20 cellular contexts compared by ENCODE assay signal in genomic region chr12:65668981-65669695, GRCh38.
DNase-seq lines count a peak whose midpoint lies in the region; ATAC-seq, FAIRE-seq and TF ChIP-seq lines count a peak whose summit lies in the region.
"Had no signal": no experiment of that assay in that cellular context is flagged by ENCODE, and none has a peak within 500 bp of the region (broad histone marks: within the 10 kb centered on the region; RNA-seq: fewer than 3 reads in every experiment).

No MANE protein-coding gene starts in this region.

- in situ Hi-C loops in K562 (cut with MboI) = no loop called here

- no peaks in the 10 kb centered on the region for H4K20me1 ChIP-seq in Karpas-422 (ENCODE audit: insufficient read depth, low read depth, low read length)
- no peaks in the 10 kb centered on the region for H4K20me1 ChIP-seq in K562 (replicated peaks; ENCODE audit: control insufficient read depth, insufficient read depth, low read length)
- H4K20me1 ChIP-seq: BLaER1 treated with 17β-estradiol and CSF1 and Interleukin-3, amounts not matched to agents 10 nM and 100 nM had no signal

- FAIRE-seq in K562 (lab: Jason Lieb, UNC) (no peak), kidney (lab: Jason Lieb, UNC) (no peak)
- FAIRE-seq: colon, GM12892 had no signal

- H3K9me1 ChIP-seq in K562 (ENCODE audit: control insufficient read depth, insufficient read depth, low read length) = no peaks in the 10 kb centered on the region

- H2AFZ ChIP-seq in Karpas-422 (ENCODE audit: low read length) (no peak overlapping the region), K562 (ENCODE audit: low read depth, low read length) (peak overlapping the region; percentile 27)

- intact Hi-C loops in K562 (cut with micrococcal nuclease) (no loop called here), kidney (cut with DNase I) (no loop called here)

- no peak overlapping the region for H3K9ac ChIP-seq in Karpas-422 (ENCODE audit: low read length)
- H3K9ac ChIP-seq in K562 (ENCODE audit: insufficient read depth in 1 of 2, low read depth in 2 of 2, low read length in 2 of 2) = no peak overlapping the region
- H3K9ac ChIP-seq in kidney (ENCODE audit: low read length in 2 of 2) = no peak overlapping the region
- H3K9ac ChIP-seq: BLaER1 treated with 17β-estradiol and CSF1 and Interleukin-3, amounts not matched to agents 10 nM and 100 nM had no signal

- ATAC-seq in K562 = peak; percentile 57; the same call in 2 of the 3 replicates
- ATAC-seq in foreskin keratinocyte = peak; percentile 62
- ATAC-seq in HG02981 (IDR thresholded peaks at IDR 0.05; ENCODE audit: unreplicated experiment) = no peak
- ATAC-seq: activated CD8-positive, alpha-beta T cell treated with anti-CD3 and anti-CD28 coated beads for 36 hours; effector memory CD8-positive, alpha-beta T cell had no signal

- H3K4me2 ChIP-seq in Karpas-422 (ENCODE audit: low read depth, low read length, poor library complexity, severe bottlenecking) (no peak overlapping the region), K562 (ENCODE audit: insufficient read depth, low read length) (no peak overlapping the region)

- BruUV-seq in K562 (replicated peaks; lab: Mats Ljungman, UMichigan) = no TSS peak

- DNase-seq in EH (ENCODE audit: low read depth) (peak; percentile 53), Karpas-422 (peak; percentile 16), K562 (ENCODE audit: extremely low read depth in 1 of 4, low spot score in 3 of 4) (peak in 1 of 4 experiments; percentile 31), foreskin keratinocyte (peak in 1 of 2 donors; percentile 83), T1000 (lab: John Stamatoyannopoulos, UW) (no peak), kidney (no peak), T-helper 1 cell (no peak)
- DNase-seq: activated CD4-positive, alpha-beta T cell treated with anti-CD3 and anti-CD28 coated beads for 1 hour; activated CD8-positive, alpha-beta T cell treated with anti-CD3 and anti-CD28 coated beads for 36 hours; activated naive CD8-positive, alpha-beta T cell treated with anti-CD3 and anti-CD28 coated beads for 36 hours; DND-41; effector memory CD8-positive, alpha-beta T cell; glutamatergic neuron; KBM-7; NCI-H1436 treated with DMSO at 0.1 percent for 48 hours; NCI-H510A treated with DMSO at 0.1 percent for 48 hours had no signal

- no peak for TF ChIP-seq CTCF in K562 (IDR thresholded peaks at IDR 0.05 in 2 of 3, conservative IDR thresholded peaks at IDR 0.05 in 1 of 3; ENCODE audit: insufficient read depth in 2 of 3, low read depth in 1 of 3, low read length in 3 of 3)
- TF ChIP-seq CTCF in foreskin keratinocyte (conservative IDR thresholded peaks at IDR 0.05) = peak; percentile 40
- TF ChIP-seq CTCF in kidney (IDR thresholded peaks at IDR 0.05; ENCODE audit: borderline replicate concordance, extremely low read depth, insufficient read depth) = no peak

- H3K9me3 ChIP-seq in Karpas-422 (ENCODE audit: low read length) = no peaks in the 10 kb centered on the region
- no peaks in the 10 kb centered on the region for H3K9me3 ChIP-seq in K562 (replicated peaks; ENCODE audit: control insufficient read depth, insufficient read depth, low read depth, low read length)
- no peaks in the 10 kb centered on the region for H3K9me3 ChIP-seq in kidney (ENCODE audit: control insufficient read depth in 1 of 2, low read length in 2 of 2)

- H3K27me3 ChIP-seq in Karpas-422 (ENCODE audit: low read length) = no peaks in the 10 kb centered on the region
- no peaks in the 10 kb centered on the region for H3K27me3 ChIP-seq in K562 (ENCODE audit: control insufficient read depth in 2 of 2, insufficient read depth in 2 of 2, low read length in 2 of 2)
- no peaks in the 10 kb centered on the region for H3K27me3 ChIP-seq in foreskin keratinocyte

- CTCF ChIA-PET in K562 (lab: Yijun Ruan, JAX; ENCODE audit: low intra/inter-chr PET ratio) = interaction anchor here (0.6 kb wide), 1 partner anchor 1119 kb away, joined by 5 read pairs; no protein-coding TSS in a partner anchor

- H3K4me3 ChIP-seq in Karpas-422 (ENCODE audit: low read length) = no peak overlapping the region
- no peak overlapping the region for H3K4me3 ChIP-seq in K562
- H3K4me3 ChIP-seq in kidney (ENCODE audit: low read length in 2 of 2) = no peak overlapping the region
- H3K4me3 ChIP-seq: BLaER1 treated with 17β-estradiol and CSF1 and Interleukin-3, amounts not matched to agents 10 nM and 100 nM had no signal

- no peak overlapping the region for H3K27ac ChIP-seq in Karpas-422 (ENCODE audit: low read length)
- H3K27ac ChIP-seq in K562 (ENCODE audit: extremely low read depth, low read depth, low read length) = peak overlapping the region; percentile 29; the same call in 1 of the 3 replicates
- peak overlapping the region; percentile 33 for H3K27ac ChIP-seq in foreskin keratinocyte
- no peak overlapping the region for H3K27ac ChIP-seq in kidney (ENCODE audit: low read depth in 2 of 2, low read length in 2 of 2)
- H3K27ac ChIP-seq: BLaER1 treated with 17β-estradiol and CSF1 and Interleukin-3, amounts not matched to agents 10 nM and 100 nM had no signal

- 6% methylated on average over 5 of the region's 5 CpGs for WGBS in K562 (ENCODE audit: insufficient coverage, low coverage, missing lambda C conversion rate)

- no peaks in the 10 kb centered on the region for H3K36me3 ChIP-seq in Karpas-422 (ENCODE audit: insufficient read depth, low read length)
- no peaks in the 10 kb centered on the region for H3K36me3 ChIP-seq in K562 (ENCODE audit: control insufficient read depth, insufficient read depth, low read length)
- no peaks in the 10 kb centered on the region for H3K36me3 ChIP-seq in kidney (ENCODE audit: control insufficient read depth in 1 of 2, insufficient read depth in 2 of 2, low read length in 2 of 2)
- H3K36me3 ChIP-seq: BLaER1 treated with 17β-estradiol and CSF1 and Interleukin-3, amounts not matched to agents 10 nM and 100 nM had no signal

- TF ChIP-seq EP300 in K562 (IDR thresholded peaks at IDR 0.05; ENCODE audit: low read length) = no peak

- no peak for TF ChIP-seq RAD21 in K562 (CRISPR knock-in tag; conservative IDR thresholded peaks at IDR 0.05 in 1 of 2, IDR thresholded peaks at IDR 0.05 in 1 of 2)

- H3K79me2 ChIP-seq in Karpas-422 (ENCODE audit: low read length) = no peaks in the 10 kb centered on the region
- no peaks in the 10 kb centered on the region for H3K79me2 ChIP-seq in K562 (ENCODE audit: control insufficient read depth, insufficient read depth, low read length)

- POLR2A ChIA-PET in K562 (lab: Yijun Ruan, JAX) = no interaction called here

- H3K4me1 ChIP-seq in Karpas-422 (ENCODE audit: low read length) (no peaks in the 10 kb centered on the region), K562 (replicated peaks in 1 of 2; ENCODE audit: control insufficient read depth in 2 of 2, insufficient read depth in 2 of 2, low read length in 2 of 2) (peaks cover 0 to 54% of the 10 kb centered on the region in 2 experiments; a peak in 4 of 5 replicates), foreskin keratinocyte (peaks cover 64% of the 10 kb centered on the region), kidney (ENCODE audit: control insufficient read depth in 1 of 2, insufficient read depth in 1 of 2, low read depth in 1 of 2, low read length in 2 of 2) (no peaks in the 10 kb centered on the region)

- no peak; the same call in 1 of the 2 replicates for TF ChIP-seq POLR2A in K562 (conservative IDR thresholded peaks at IDR 0.05)

- no peaks in the 10 kb centered on the region for H3K9me2 ChIP-seq in Karpas-422 (replicated peaks; ENCODE audit: insufficient read depth, low read length)

TF ChIP-seq in K562, 482 proteins besides CTCF, POLR2A, EP300 and RAD21 (continues in another document):
- TF ChIP-seq RNF2 (IDR thresholded peaks at IDR 0.05) (0 out of 2 replicates have a peak, but pooled peaks have one; percentile 34), ZNF778 (CRISPR knock-in tag; IDR thresholded peaks at IDR 0.05) (no peak), POLR2AphosphoS5 (IDR thresholded peaks at IDR 0.05; ENCODE audit: control insufficient read depth, insufficient read depth, low read depth, low read length) (peak; percentile 48; the same call in 1 of the 2 replicates), TBP (optimal IDR thresholded peaks at IDR 0.05; ENCODE audit: low read depth, low read length) (peak; percentile 68), VEZF1 (CRISPR knock-in tag; IDR thresholded peaks at IDR 0.05) (peak; percentile 50; the same call in 1 of the 2 replicates), C11orf30 (IDR thresholded peaks at IDR 0.05; ENCODE audit: low read depth) (no peak), FOSL1 (tag; conservative IDR thresholded peaks at IDR 0.05) (peak; percentile 70), CC2D1A (IDR thresholded peaks at IDR 0.05) (no peak), ARID1B (IDR thresholded peaks at IDR 0.05) (0 out of 2 replicates have a peak, but pooled peaks have one; percentile 23), RBFOX2 (IDR thresholded peaks at IDR 0.05; ENCODE audit: low read depth, low read length) (peak; percentile 34; the same call in 1 of the 2 replicates), ZNF436 (CRISPR knock-in tag; IDR thresholded peaks at IDR 0.05) (no peak), CBFA2T3 (IDR thresholded peaks at IDR 0.05) (peak; percentile 44; the same call in 1 of the 2 replicates), ZNF175 (CRISPR knock-in tag; IDR thresholded peaks at IDR 0.05; ENCODE audit: low read depth) (no peak), OTX1 (CRISPR knock-in tag; IDR thresholded peaks at IDR 0.05) (peak; percentile 28; the same call in 1 of the 2 replicates), TEAD1 (CRISPR knock-in tag; IDR thresholded peaks at IDR 0.05) (0 out of 4 replicates have a peak, but pooled peaks of 1 of the 2 experiments have one; percentile 7), MAZ (CRISPR knock-in tag; conservative IDR thresholded peaks at IDR 0.05 in 1 of 2, IDR thresholded peaks at IDR 0.05 in 1 of 2) (no peak), RBM34 (IDR thresholded peaks at IDR 0.05; ENCODE audit: borderline replicate concordance, insufficient read depth, low read length) (no peak), HDAC2 (IDR thresholded peaks at IDR 0.05) (no peak), XRCC4 (IDR thresholded peaks at IDR 0.05; ENCODE audit: extremely low read depth, insufficient read depth, insufficient read length) (no peak), PML (IDR thresholded peaks at IDR 0.05; ENCODE audit: low read length) (0 out of 2 replicates have a peak, but pooled peaks have one; percentile 34), ADNP (tag; IDR thresholded peaks at IDR 0.05) (no peak)

Comparison
In these comparisons a context has a peak if more than half of its experiments do, and no peak if none do; other contexts are left out.
1. DNase-seq: peak in EH (single experiment) and Karpas-422 (single experiment); none in T1000 (single experiment), kidney (single experiment) and T-helper 1 cell (0 of 5).
2. H3K27ac ChIP-seq: peak in K562 (single experiment) and foreskin keratinocyte (single experiment); none in Karpas-422 (single experiment) and kidney (0 of 2).